Comparison of ENCODE assay signal across 11 cellular contexts in the genomic region with DNA sequence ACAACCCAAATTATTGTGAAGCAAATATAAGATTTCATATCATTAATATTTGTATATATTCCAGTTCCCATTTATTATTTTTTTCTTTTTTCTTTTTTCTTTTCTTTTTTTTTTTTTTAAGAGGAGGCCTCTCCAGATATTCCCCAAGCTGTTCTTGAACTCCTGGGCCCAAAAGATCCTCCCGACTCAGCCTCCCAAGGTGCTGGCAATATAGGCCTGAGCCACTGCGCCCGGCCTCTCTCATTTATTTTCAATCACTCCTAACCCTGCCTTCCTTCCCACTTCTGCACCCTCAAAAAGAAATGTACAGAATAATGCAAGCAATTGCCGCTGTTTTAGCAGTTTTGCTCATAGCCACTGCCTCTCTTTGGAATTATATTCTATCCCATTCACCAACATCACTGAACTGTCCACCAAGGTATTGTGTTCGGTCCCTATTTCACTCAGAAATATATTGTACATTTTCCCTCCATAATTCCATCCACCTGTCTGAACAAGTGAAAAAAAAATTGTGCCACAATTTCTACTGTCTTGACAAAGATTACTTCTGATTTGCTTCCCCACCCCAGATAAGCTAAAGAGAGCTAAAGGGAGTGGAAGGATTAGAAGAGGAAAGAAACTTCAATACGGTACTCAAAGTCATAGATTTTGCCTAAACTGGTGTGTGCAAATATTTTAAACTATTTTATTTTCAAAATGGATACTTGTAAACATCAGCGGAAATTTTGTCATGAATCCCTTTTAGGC. TPM values are rescaled to one million over a fixed set of nuclear protein-coding genes. Genes with fewer than 3 reads are reported as not detected.
DNase-seq lines count a peak whose midpoint lies in the region; ATAC-seq, FAIRE-seq and TF ChIP-seq lines count a peak whose summit lies in the region.
"Had no signal": no experiment of that assay in that cellular context is flagged by ENCODE, and none has a peak within 500 bp of the region (broad histone marks: within the 10 kb centered on the region; RNA-seq: fewer than 3 reads in every experiment).

No MANE protein-coding gene starts in this region.

- WGBS in suprapubic skin, result 62% methylated on average over 7 of the region's 7 CpGs

- H3K9ac ChIP-seq in kidney (ENCODE audit: low read length in 2 of 2), result peak overlapping the region; percentile 48 to 78

- H3K4me3 Mint-ChIP-seq in activated CD4-positive, alpha-beta T cell treated with anti-CD3 and anti-CD28 coated beads for 36 hours, result peak overlapping the region; percentile 100

- peak overlapping the region in 1 of 2 donors; percentile 18 for H3K27ac ChIP-seq in kidney (ENCODE audit: low read depth in 2 of 2, low read length in 2 of 2)
- no peak overlapping the region for H3K27ac ChIP-seq in suprapubic skin

- TF ChIP-seq CTCF in kidney (IDR thresholded peaks at IDR 0.05; ENCODE audit: borderline replicate concordance, extremely low read depth, insufficient read depth), result no peak
- TF ChIP-seq CTCF in suprapubic skin (IDR thresholded peaks at IDR 0.05), result no peak

- no peak for ATAC-seq in activated CD4-positive, alpha-beta T cell treated with anti-CD3 and anti-CD28 coated beads for 36 hours
- no peak for ATAC-seq in activated naive CD4-positive, alpha-beta T cell treated with anti-CD3 and anti-CD28 coated beads, Interleukin-2, amount 50 U/mL, for 72 hours

- TF ChIP-seq EP300 in suprapubic skin (IDR thresholded peaks at IDR 0.05), result no peak

- H3K36me3 Mint-ChIP-seq in activated CD4-positive, alpha-beta T cell treated with anti-CD3 and anti-CD28 coated beads for 36 hours (ENCODE audit: low read depth), result peaks cover 50% of the 10 kb centered on the region
- peaks cover 19 to 30% of the 10 kb centered on the region in 2 donors for H3K36me3 Mint-ChIP-seq in activated naive CD4-positive, alpha-beta T cell treated with anti-CD3 and anti-CD28 coated beads, Interleukin-2, amount 50 U/mL, for 72 hours

- H3K4me3 ChIP-seq in kidney (ENCODE audit: low read length in 2 of 2), result peak overlapping the region; percentile 82 to 84
- H3K4me3 ChIP-seq in suprapubic skin, result peak overlapping the region; percentile 89

- intact Hi-C loops in activated CD4-positive, alpha-beta T cell treated with anti-CD3 and anti-CD28 coated beads for 36 hours (cut with DNase I, micrococcal nuclease), result loop anchor here (2.0 to 5.0 kb wide), 2 partner anchors 78 to 204 kb away; a partner anchor contains a TSS
- intact Hi-C loops in kidney (cut with DNase I), result no loop called here

- H3K27ac Mint-ChIP-seq in activated CD4-positive, alpha-beta T cell treated with anti-CD3 and anti-CD28 coated beads for 36 hours, result peak overlapping the region; percentile 100
- peak overlapping the region; percentile 96 to 100 for H3K27ac Mint-ChIP-seq in activated naive CD4-positive, alpha-beta T cell treated with anti-CD3 and anti-CD28 coated beads, Interleukin-2, amount 50 U/mL, for 72 hours

- H3K27me3 ChIP-seq in suprapubic skin, result no peaks in the 10 kb centered on the region

- peaks cover 5 to 6% of the 10 kb centered on the region in 2 donors for H3K4me1 ChIP-seq in kidney (ENCODE audit: control insufficient read depth in 1 of 2, insufficient read depth in 1 of 2, low read depth in 1 of 2, low read length in 2 of 2)
- peaks cover 39% of the 10 kb centered on the region for H3K4me1 ChIP-seq in suprapubic skin

- H3K27me3 Mint-ChIP-seq in activated CD4-positive, alpha-beta T cell treated with anti-CD3 and anti-CD28 coated beads for 36 hours, result no peaks in the 10 kb centered on the region

- H3K4me1 Mint-ChIP-seq in activated CD4-positive, alpha-beta T cell treated with anti-CD3 and anti-CD28 coated beads for 36 hours, result peaks cover 51% of the 10 kb centered on the region

- H3K36me3 ChIP-seq in kidney (ENCODE audit: control insufficient read depth in 1 of 2, insufficient read depth in 2 of 2, low read length in 2 of 2) (no peaks in the 10 kb centered on the region), suprapubic skin (no peaks in the 10 kb centered on the region)

- POLR2A ChIA-PET in activated CD4-positive, alpha-beta T cell treated with anti-CD3 and anti-CD28 coated beads for 36 hours (lab: Charles Lee), result interaction anchor here (0.9 to 1.9 kb wide), 6 partner anchors 12 to 155 kb away, joined by 3 to 5 read pairs (median 4); no protein-coding TSS in a partner anchor

- FAIRE-seq in kidney (lab: Jason Lieb, UNC), result no peak
- FAIRE-seq: A204.1, colon had no signal

- H3K9me3 ChIP-seq in kidney (ENCODE audit: control insufficient read depth in 1 of 2, low read length in 2 of 2) (no peaks in the 10 kb centered on the region), suprapubic skin (no peaks in the 10 kb centered on the region)

- no peak for TF ChIP-seq POLR2A in suprapubic skin (IDR thresholded peaks at IDR 0.05)

- H3K9me3 Mint-ChIP-seq in activated CD4-positive, alpha-beta T cell treated with anti-CD3 and anti-CD28 coated beads for 36 hours (ENCODE audit: low read depth), result no peaks in the 10 kb centered on the region
- no peaks in the 10 kb centered on the region for H3K9me3 Mint-ChIP-seq in activated naive CD4-positive, alpha-beta T cell treated with anti-CD3 and anti-CD28 coated beads, Interleukin-2, amount 50 U/mL, for 72 hours

- CTCF ChIA-PET in activated CD4-positive, alpha-beta T cell treated with anti-CD3 and anti-CD28 coated beads for 36 hours (lab: Charles Lee), result interaction anchor here (0.6 to 3.0 kb wide), 10 partner anchors 9 to 195 kb away, joined by 3 to 12 read pairs (median 3); a partner anchor contains a TSS

- peak; percentile 53 for DNase-seq in activated CD4-positive, alpha-beta T cell treated with anti-CD3 and anti-CD28 coated beads for 36 hours
- no peak for DNase-seq in activated CD4-positive, alpha-beta T cell treated with anti-CD3 and anti-CD28 coated beads, Interleukin-2, amount 50 U/mL, for 4 hours
- no peak for DNase-seq in activated naive CD4-positive, alpha-beta T cell treated with anti-CD3 and anti-CD28 coated beads, Interleukin-2, amount 50 U/mL, for 72 hours (ENCODE audit: low spot score in 2 of 2)
- DNase-seq in kidney (no peak), suprapubic skin (ENCODE audit: low spot score in 2 of 2) (no peak), A172 (ENCODE audit: low spot score) (no peak), NCI-H524 (lab: John Stamatoyannopoulos, UW) (no peak), NCI-H1436 treated with DMSO at 0.1 percent for 48 hours (lab: John Stamatoyannopoulos, UW) (no peak)
- DNase-seq: NCI-H510A had no signal

RNA-seq across cellular contexts. Expression of a gene that starts 1.9 kb away (rescaled TPM):
- total RNA-seq in activated CD4-positive, alpha-beta T cell treated with anti-CD3 and anti-CD28 coated beads for 36 hours, result 100 to 1,000 TPM; 254 to 354 TPM
- 100 to 1,000 TPM; 183 to 199 TPM for total RNA-seq in activated naive CD4-positive, alpha-beta T cell treated with anti-CD3 and anti-CD28 coated beads, Interleukin-2, amount 50 U/mL, for 72 hours
- 51.7 TPM for total RNA-seq in kidney
- 9.7 TPM for polyA plus RNA-seq in kidney (ENCODE audit: insufficient read depth, low read depth, low replicate concordance)
- 10 to 100 TPM; 23.7 to 50.5 (median 43.3) TPM for total RNA-seq in suprapubic skin
- total RNA-seq in A172 (2014; rRNA removed; shearing (Covaris generic)), result 22.7 and 28.4 TPM in 2 replicates

RNA-seq across cellular contexts. Expression of a gene that starts 12.6 kb away (rescaled TPM):
- 10 to 100 TPM; 17.7 to 19.7 TPM for total RNA-seq in activated CD4-positive, alpha-beta T cell treated with anti-CD3 and anti-CD28 coated beads for 36 hours
- 10 to 100 TPM; 23.1 to 41.8 TPM for total RNA-seq in activated naive CD4-positive, alpha-beta T cell treated with anti-CD3 and anti-CD28 coated beads, Interleukin-2, amount 50 U/mL, for 72 hours
- total RNA-seq in kidney (45.6 TPM), suprapubic skin (10 to 100 TPM; 24.6 to 41.8 (median 34.1) TPM)
- 18.0 TPM for polyA plus RNA-seq in kidney (ENCODE audit: insufficient read depth, low read depth, low replicate concordance)
- 0.17 and 0.22 TPM in 2 replicates for total RNA-seq in A172 (2014; rRNA removed; shearing (Covaris generic))

Comparison
In these comparisons a context has a peak if more than half of its experiments do, and no peak if none do; other contexts are left out.
1. RNA of a gene that starts 12.6 kb away (total RNA-seq): 45.6 TPM in kidney (single experiment), 23.1 to 41.8 TPM in activated naive CD4-positive, alpha-beta T cell treated with anti-CD3 and anti-CD28 coated beads, Interleukin-2, amount 50 U/mL, for 72 hours, 24.6 to 41.8 TPM in suprapubic skin and 17.7 to 19.7 TPM in activated CD4-positive, alpha-beta T cell treated with anti-CD3 and anti-CD28 coated beads for 36 hours; 0.17 to 0.22 TPM in A172; every median in the first group is over 10 times any median in the second.